Comparison of ENCODE assay signal across 1 cellular context in genomic region chr17:30236807-30237206, GRCh38.
TF ChIP-seq lines count a peak whose summit lies in the region.

No MANE protein-coding gene starts in this region.

TF ChIP-seq in IMR-90, 13 proteins besides CTCF, POLR2A, EP300 and RAD21 (continued from another document):
- no peak for TF ChIP-seq USF2 (IDR thresholded peaks at IDR 0.05; ENCODE audit: low read depth, low read length)
